27 cellular contexts compared by ENCODE assay signal in the genomic region with DNA sequence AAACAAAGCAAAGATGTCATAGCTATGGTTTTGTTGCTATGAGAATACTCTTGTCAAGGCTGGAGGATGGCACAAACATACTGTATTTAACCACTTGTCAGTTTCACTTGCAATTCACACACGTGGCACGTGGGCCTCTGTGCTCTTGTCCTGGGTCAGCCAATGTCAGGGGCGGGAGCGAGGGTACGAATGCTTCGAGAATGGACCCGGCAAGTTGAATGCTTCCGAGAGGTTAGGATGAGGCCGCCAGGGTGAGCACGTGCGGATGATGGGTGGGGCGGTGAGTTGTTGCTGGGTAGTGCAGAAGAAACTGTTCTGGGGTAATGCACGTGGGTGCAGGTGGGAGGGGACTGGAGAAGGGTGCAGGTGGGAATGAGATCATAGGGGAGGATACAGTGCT. TPM values are rescaled to one million over a fixed set of nuclear protein-coding genes. Genes with fewer than 3 reads are reported as not detected.
"Had no signal": no experiment of that assay in that cellular context is flagged by ENCODE, and none has a peak within 500 bp of the region (broad histone marks: within the 10 kb centered on the region; RNA-seq: fewer than 3 reads in every experiment).

No MANE protein-coding gene starts in this region.

- H3K4me1 Mint-ChIP-seq: naive thymus-derived CD8-positive, alpha-beta T cell; nephron progenitor cell; stimulated activated memory B cell treated with anti-CD40 and anti-IgM and Interleukin-4, amounts not matched to agents 10 μg/mL and 1 μg/mL and 100 μg/mL, for 72 hours had no signal

- H3K36me3 Mint-ChIP-seq: naive thymus-derived CD8-positive, alpha-beta T cell; stimulated activated memory B cell treated with anti-CD40 and anti-IgM and Interleukin-4, amounts not matched to agents 10 μg/mL and 1 μg/mL and 100 μg/mL, for 72 hours had no signal

- H3K4me1 ChIP-seq: esophagus squamous epithelium, lower lobe of right lung, prostate gland, sigmoid colon, tibial nerve, upper lobe of left lung had no signal

- H3K9me3 Mint-ChIP-seq: effector memory CD8-positive, alpha-beta T cell had no signal

- FAIRE-seq: endometrium, frontal cortex, keratinocyte, urothelium cell line had no signal

- H3K36me3 ChIP-seq: esophagus squamous epithelium, lower lobe of right lung, prostate gland, sigmoid colon, thoracic aorta, tibial nerve, upper lobe of left lung had no signal

- H3K27me3 ChIP-seq: tibial nerve, upper lobe of left lung had no signal

- H3K27ac Mint-ChIP-seq: effector memory CD8-positive, alpha-beta T cell; naive thymus-derived CD8-positive, alpha-beta T cell; nephron progenitor cell; stimulated activated memory B cell treated with anti-CD40 and anti-IgM and Interleukin-4, amounts not matched to agents 10 μg/mL and 1 μg/mL and 100 μg/mL, for 72 hours had no signal

- H3K9me3 ChIP-seq: esophagus squamous epithelium, lower lobe of right lung, prostate gland, sigmoid colon, thoracic aorta, upper lobe of left lung had no signal

- ATAC-seq: effector memory CD8-positive, alpha-beta T cell; left ventricle myocardium superior; lower lobe of right lung; naive thymus-derived CD8-positive, alpha-beta T cell; right cardiac atrium; stimulated activated memory B cell treated with anti-CD40 and anti-IgM and Interleukin-4, amounts not matched to agents 10 μg/mL and 1 μg/mL and 100 μg/mL, for 72 hours; stimulated activated naive CD8-positive, alpha-beta T cell treated with anti-CD3 and anti-CD28 coated beads, Interleukin-15, Interleukin-2, amounts not matched to agents 100 U/mL and 50 U/mL, for 24 hours had no signal

- H3K4me3 Mint-ChIP-seq: effector memory CD8-positive, alpha-beta T cell; naive thymus-derived CD8-positive, alpha-beta T cell; nephron progenitor cell; stimulated activated memory B cell treated with anti-CD40 and anti-IgM and Interleukin-4, amounts not matched to agents 10 μg/mL and 1 μg/mL and 100 μg/mL, for 72 hours had no signal

- H3K27ac ChIP-seq: esophagus squamous epithelium, lower lobe of right lung, prostate gland, sigmoid colon, thoracic aorta, tibial nerve, upper lobe of left lung had no signal

- H3K4me3 ChIP-seq: esophagus squamous epithelium, lower lobe of right lung, prostate gland, sigmoid colon, thoracic aorta, tibial nerve, upper lobe of left lung had no signal

- DNase-seq: cortex of kidney; effector memory CD8-positive, alpha-beta T cell; erythroblast; esophagus squamous epithelium; left ventricle myocardium superior; lower lobe of right lung; naive thymus-derived CD8-positive, alpha-beta T cell; nephron progenitor cell; right cardiac atrium; sigmoid colon; stimulated activated CD4-positive, alpha-beta T cell treated with anti-CD3 and anti-CD28 coated beads, Interleukin-4, amount 100 ng/mL, for 4 hours; stimulated activated naive CD8-positive, alpha-beta T cell treated with anti-CD3 and anti-CD28 coated beads, Interleukin-15, Interleukin-2, amounts not matched to agents 100 U/mL and 50 U/mL, for 24 hours; substantia nigra had no signal

RNA-seq across cellular contexts. Expression of a gene that starts 10.4 kb away (rescaled TPM):
- total RNA-seq: dermis microvascular lymphatic vessel endothelial cell; esophagus squamous epithelium; frontal cortex; left ventricle myocardium superior; lower lobe of right lung; mesenteric fat pad; myocyte; naive thymus-derived CD8-positive, alpha-beta T cell; osteocyte; prostate gland; right cardiac atrium; sigmoid colon; skeletal muscle tissue; thoracic aorta; tibial nerve; upper lobe of left lung had no signal
- polyA plus RNA-seq: keratinocyte; naive thymus-derived CD8-positive, alpha-beta T cell; right cardiac atrium; sigmoid colon had no signal
